12 cellular contexts compared by ENCODE assay signal in genomic region chr1:85091647-85092295, GRCh38. TPM values are rescaled to one million over a fixed set of nuclear protein-coding genes. Genes with fewer than 3 reads are reported as not detected.
DNase-seq lines count a peak whose midpoint lies in the region; ATAC-seq lines count a peak whose summit lies in the region.
"Had no signal": no experiment of that assay in that cellular context is flagged by ENCODE, and none has a peak within 500 bp of the region (broad histone marks: within the 10 kb centered on the region; RNA-seq: fewer than 3 reads in every experiment).

No MANE protein-coding gene starts in this region.

- peak overlapping the region; percentile 64 for H3K27ac Mint-ChIP-seq in activated CD4-positive, alpha-beta T cell treated with anti-CD3 and anti-CD28 coated beads for 36 hours
- peak overlapping the region; percentile 74 for H3K27ac Mint-ChIP-seq in activated naive CD8-positive, alpha-beta T cell treated with anti-CD3 and anti-CD28 coated beads, Interleukin-2, amount 10 ng/mL, durations not matched to agents 7 days and 5 days

- POLR2A ChIA-PET in activated CD4-positive, alpha-beta T cell treated with anti-CD3 and anti-CD28 coated beads for 36 hours (lab: Charles Lee) = no interaction called here
- POLR2A ChIA-PET in activated naive CD8-positive, alpha-beta T cell treated with anti-CD3 and anti-CD28 coated beads, Interleukin-2, amount 10 ng/mL, durations not matched to agents 7 days and 5 days (lab: Charles Lee) = no interaction called here

- DNase-seq in activated CD4-positive, alpha-beta T cell treated with anti-CD3 and anti-CD28 coated beads for 36 hours = peak; percentile 41
- no peak for DNase-seq in activated CD4-positive, alpha-beta T cell treated with anti-CD3 and anti-CD28 coated beads, Interleukin-2, amount 50 U/mL, for 1 hour
- peak; percentile 69 to 75 for DNase-seq in Kasumi-1 (lab: John Stamatoyannopoulos, UW)
- no peak for DNase-seq in activated naive CD8-positive, alpha-beta T cell treated with anti-CD3 and anti-CD28 coated beads, Interleukin-2, amount 10 ng/mL, durations not matched to agents 7 days and 5 days
- DNase-seq in stimulated activated CD8-positive, alpha-beta memory T cell treated with anti-CD3 and anti-CD28 coated beads, Interleukin-4, amount 100 ng/mL, for 48 hours = peak; percentile 33
- DNase-seq in NCI-H1092 treated with DMSO at 0.1 percent for 48 hours (lab: John Stamatoyannopoulos, UW) = no peak
- no peak for DNase-seq in NCI-H1092 (lab: John Stamatoyannopoulos, UW)
- no peak for DNase-seq in NCI-H2107 treated with DMSO at 0.1 percent for 48 hours (lab: John Stamatoyannopoulos, UW; ENCODE audit: unreplicated experiment)
- DNase-seq: body of pancreas, NCI-H187, right lobe of liver had no signal

- ATAC-seq in activated CD4-positive, alpha-beta T cell treated with anti-CD3 and anti-CD28 coated beads for 36 hours = peak; percentile 94
- ATAC-seq in activated naive CD8-positive, alpha-beta T cell treated with anti-CD3 and anti-CD28 coated beads, Interleukin-2, amount 10 ng/mL, durations not matched to agents 7 days and 5 days (ENCODE audit: low read depth) = peak; percentile 45
- ATAC-seq: A549, body of pancreas, right lobe of liver had no signal

- peaks cover 4% of the 10 kb centered on the region for H3K4me1 Mint-ChIP-seq in activated CD4-positive, alpha-beta T cell treated with anti-CD3 and anti-CD28 coated beads for 36 hours
- H3K4me1 Mint-ChIP-seq in activated naive CD8-positive, alpha-beta T cell treated with anti-CD3 and anti-CD28 coated beads, Interleukin-2, amount 10 ng/mL, durations not matched to agents 7 days and 5 days = peaks cover 11% of the 10 kb centered on the region

- peaks cover 13% of the 10 kb centered on the region for H3K27me3 Mint-ChIP-seq in activated CD4-positive, alpha-beta T cell treated with anti-CD3 and anti-CD28 coated beads for 36 hours
- peaks cover 15% of the 10 kb centered on the region for H3K27me3 Mint-ChIP-seq in activated naive CD8-positive, alpha-beta T cell treated with anti-CD3 and anti-CD28 coated beads, Interleukin-2, amount 10 ng/mL, durations not matched to agents 7 days and 5 days

- CTCF ChIA-PET in activated CD4-positive, alpha-beta T cell treated with anti-CD3 and anti-CD28 coated beads for 36 hours (lab: Charles Lee) = interaction anchor here (0.6 to 1.1 kb wide), 4 partner anchors 17 to 163 kb away, joined by 3 read pairs; no protein-coding TSS in a partner anchor

- H3K4me3 Mint-ChIP-seq in activated CD4-positive, alpha-beta T cell treated with anti-CD3 and anti-CD28 coated beads for 36 hours = peak overlapping the region; percentile 45
- peak overlapping the region; percentile 74 for H3K4me3 Mint-ChIP-seq in activated naive CD8-positive, alpha-beta T cell treated with anti-CD3 and anti-CD28 coated beads, Interleukin-2, amount 10 ng/mL, durations not matched to agents 7 days and 5 days

- no peaks in the 10 kb centered on the region for H3K36me3 Mint-ChIP-seq in activated CD4-positive, alpha-beta T cell treated with anti-CD3 and anti-CD28 coated beads for 36 hours (ENCODE audit: low read depth)
- peaks cover 7% of the 10 kb centered on the region for H3K36me3 Mint-ChIP-seq in activated naive CD8-positive, alpha-beta T cell treated with anti-CD3 and anti-CD28 coated beads, Interleukin-2, amount 10 ng/mL, durations not matched to agents 7 days and 5 days

- intact Hi-C loops in activated CD4-positive, alpha-beta T cell treated with anti-CD3 and anti-CD28 coated beads for 36 hours (cut with DNase I, micrococcal nuclease) = no loop called here

- H3K9me3 Mint-ChIP-seq in activated CD4-positive, alpha-beta T cell treated with anti-CD3 and anti-CD28 coated beads for 36 hours (ENCODE audit: low read depth) = no peaks in the 10 kb centered on the region
- H3K9me3 Mint-ChIP-seq in activated naive CD8-positive, alpha-beta T cell treated with anti-CD3 and anti-CD28 coated beads, Interleukin-2, amount 10 ng/mL, durations not matched to agents 7 days and 5 days = no peaks in the 10 kb centered on the region

RNA-seq across cellular contexts. Expression of gene MCOLN3, which starts 43.5 kb away (rescaled TPM):
- under 1 TPM; 0.16 to 0.23 TPM for total RNA-seq in activated CD4-positive, alpha-beta T cell treated with anti-CD3 and anti-CD28 coated beads for 36 hours
- 1 to 10 TPM; 2.1 to 2.2 TPM for total RNA-seq in activated naive CD8-positive, alpha-beta T cell treated with anti-CD3 and anti-CD28 coated beads, Interleukin-2, amount 10 ng/mL, durations not matched to agents 7 days and 5 days

Comparison
In these comparisons a context has a peak if more than half of its experiments do, and no peak if none do; other contexts are left out.
1. DNase-seq: peak in activated CD4-positive, alpha-beta T cell treated with anti-CD3 and anti-CD28 coated beads for 36 hours (single experiment), Kasumi-1 (2 of 2) and stimulated activated CD8-positive, alpha-beta memory T cell treated with anti-CD3 and anti-CD28 coated beads, Interleukin-4, amount 100 ng/mL, for 48 hours (single experiment); none in activated CD4-positive, alpha-beta T cell treated with anti-CD3 and anti-CD28 coated beads, Interleukin-2, amount 50 U/mL, for 1 hour (single experiment), activated naive CD8-positive, alpha-beta T cell treated with anti-CD3 and anti-CD28 coated beads, Interleukin-2, amount 10 ng/mL, durations not matched to agents 7 days and 5 days (single experiment), NCI-H1092 treated with DMSO at 0.1 percent for 48 hours (single experiment), NCI-H1092 (single experiment) and NCI-H2107 treated with DMSO at 0.1 percent for 48 hours (single experiment).